Comparison of ENCODE assay signal across 6 cellular contexts in genomic region chr6:41071501-41071922, GRCh38. TPM values are rescaled to one million over a fixed set of nuclear protein-coding genes. Genes with fewer than 3 reads are reported as not detected.
DNase-seq lines count a peak whose midpoint lies in the region; TF ChIP-seq lines count a peak whose summit lies in the region.

No MANE protein-coding gene starts in this region.

- peak overlapping the region; percentile 95 to 99 (median 98) for H3K27ac Mint-ChIP-seq in immature natural killer cell

- H3K9me3 ChIP-seq in HAP-1, result no peaks in the 10 kb centered on the region
- no peaks in the 10 kb centered on the region for H3K9me3 ChIP-seq in WERI-Rb-1 (ENCODE audit: severe bottlenecking)

- H3K4me3 Mint-ChIP-seq in immature natural killer cell, result peak overlapping the region; percentile 96 to 98 (median 96)

- H3K27me3 ChIP-seq in HAP-1 (ENCODE audit: low read depth), result no peaks in the 10 kb centered on the region
- no peaks in the 10 kb centered on the region for H3K27me3 ChIP-seq in WERI-Rb-1 (ENCODE audit: insufficient read depth, low read depth, severe bottlenecking)

- TF ChIP-seq CTCF in WERI-Rb-1 (IDR thresholded peaks at IDR 0.05; ENCODE audit: low read depth, low read length) (peak; percentile 58), GM20000 (IDR thresholded peaks at IDR 0.05; ENCODE audit: extremely low read depth, missing control alignments) (no peak)

- peaks cover 25% of the 10 kb centered on the region for H3K4me1 ChIP-seq in HAP-1

- in situ Hi-C loops in HAP-1 (cut with MboI; ENCODE audit: low sequenced_read_pairs), result no loop called here

- H3K36me3 ChIP-seq in HAP-1 (replicated peaks) (peaks cover 16% of the 10 kb centered on the region), WERI-Rb-1 (peaks cover 11% of the 10 kb centered on the region)

- H3K9me3 Mint-ChIP-seq in immature natural killer cell, result no peaks in the 10 kb centered on the region

- peaks cover 7 to 19% (median 11%) of the 10 kb centered on the region in 3 donors for H3K36me3 Mint-ChIP-seq in immature natural killer cell

- H3K27me3 Mint-ChIP-seq in immature natural killer cell (ENCODE audit: low read depth in 3 of 3), result peaks cover 14 to 20% (median 15%) of the 10 kb centered on the region in 3 donors

- DNase-seq in HAP-1 (ENCODE audit: low spot score in 2 of 2) (no peak), WERI-Rb-1 (no peak), immature natural killer cell (no peak), GM20000 (ENCODE audit: low spot score) (no peak), germinal center (ENCODE audit: low spot score) (no peak), NCI-H2227 treated with DMSO at 0.1 percent for 48 hours (lab: John Stamatoyannopoulos, UW) (no peak)

- H3K27ac ChIP-seq in WERI-Rb-1, result peak overlapping the region; percentile 98

- peak overlapping the region; percentile 81 for H3K4me3 ChIP-seq in HAP-1
- H3K4me3 ChIP-seq in WERI-Rb-1 (ENCODE audit: low read depth, low read length), result peak overlapping the region; percentile 99

- peaks cover 42 to 59% of the 10 kb centered on the region in 2 donors for H3K4me1 Mint-ChIP-seq in immature natural killer cell

RNA-seq across cellular contexts. Expression of gene OARD1, which starts 0.6 kb away (rescaled TPM):
- 10 to 100 TPM; 32.3 to 41.9 (median 33.2) TPM for polyA plus RNA-seq in immature natural killer cell

RNA-seq across cellular contexts. Expression of gene NFYA, which starts 1.3 kb away (rescaled TPM):
- 10 to 100 TPM; 12.4 to 21.7 (median 20.5) TPM for polyA plus RNA-seq in immature natural killer cell

RNA-seq across cellular contexts. Expression of gene APOBEC2, which starts 18.5 kb away (rescaled TPM):
- under 1 TPM in 1 of 3 donors, not detected in 2; 0.50 TPM for polyA plus RNA-seq in immature natural killer cell

RNA-seq across cellular contexts. Expression of gene TSPO2, which starts 29.2 kb away (rescaled TPM):
- polyA plus RNA-seq in immature natural killer cell, result not detected

RNA-seq across cellular contexts. Expression of gene UNC5CL, which starts 32.5 kb away (rescaled TPM):
- polyA plus RNA-seq in immature natural killer cell, result under 1 TPM in 2 of 3 donors, not detected in 1; 0.19 to 0.45 TPM
